ENCODE assay signal across 16 cellular contexts in genomic region chr1:155706101-155706619, GRCh38. TPM values are rescaled to one million over a fixed set of nuclear protein-coding genes. Genes with fewer than 3 reads are reported as not detected.
DNase-seq lines count a peak whose midpoint lies in the region; ATAC-seq and TF ChIP-seq lines count a peak whose summit lies in the region.
"Had no signal": no experiment of that assay in that cellular context is flagged by ENCODE, and none has a peak within 500 bp of the region (broad histone marks: within the 10 kb centered on the region; RNA-seq: fewer than 3 reads in every experiment).

No MANE protein-coding gene starts in this region.

- no peak overlapping the region for H3K4me2 ChIP-seq in PC-3 (ENCODE audit: low read length)
- no peak overlapping the region for H3K4me2 ChIP-seq in osteoblast (ENCODE audit: insufficient read depth, low read length)

- intact Hi-C loops in PC-3 (cut with micrococcal nuclease) (no loop called here), Right ventricle myocardium inferior (cut with DNase I) (no loop called here)

- TF ChIP-seq CTCF in PC-3 (conservative IDR thresholded peaks at IDR 0.05; ENCODE audit: low read depth, low read length) (no peak), osteoblast (IDR thresholded peaks at IDR 0.05; ENCODE audit: extremely low read depth, low read depth, low read length) (no peak)

- peaks cover 3% of the 10 kb centered on the region; the same call in 1 of the 2 replicates for H3K36me3 ChIP-seq in PC-3 (ENCODE audit: low read depth, low read length)
- H3K36me3 ChIP-seq in osteoblast (ENCODE audit: insufficient read depth, low read length): peaks cover 4% of the 10 kb centered on the region

- no peaks in the 10 kb centered on the region for H3F3A ChIP-seq in PC-3 (ENCODE audit: low read length, unreplicated experiment)

- H3K9me3 ChIP-seq in PC-3 (ENCODE audit: low read length) (no peaks in the 10 kb centered on the region), osteoblast (ENCODE audit: low read depth, low read length) (no peaks in the 10 kb centered on the region)

- POLR2A ChIA-PET in PC-3 (lab: Charles Lee; ENCODE audit: unreplicated experiment): no interaction called here

- H3K79me2 ChIP-seq in PC-3 (ENCODE audit: low read length) (peaks cover 81% of the 10 kb centered on the region), osteoblast (ENCODE audit: insufficient read depth, low read length) (peaks cover 70% of the 10 kb centered on the region)

- H2AFZ ChIP-seq in PC-3 (ENCODE audit: low read length) (no peak overlapping the region), osteoblast (ENCODE audit: low read length) (no peak overlapping the region)

- CTCF ChIA-PET in PC-3 (lab: Charles Lee): no interaction called here

- no peaks in the 10 kb centered on the region for H3K27me3 ChIP-seq in PC-3 (ENCODE audit: low read length)
- no peaks in the 10 kb centered on the region for H3K27me3 ChIP-seq in osteoblast (ENCODE audit: insufficient read depth, low read length)

- peak; percentile 89 for ATAC-seq in PC-3
- ATAC-seq in GM19395 (IDR thresholded peaks at IDR 0.05; ENCODE audit: unreplicated experiment): no peak
- no peak for ATAC-seq in Right ventricle myocardium inferior
- ATAC-seq: activated CD8-positive, alpha-beta T cell treated with anti-CD3 and anti-CD28 coated beads for 36 hours; stimulated activated naive CD8-positive, alpha-beta T cell treated with anti-CD3 and anti-CD28 coated beads, Interleukin-15, amount 100 ng/mL, for 72 hours had no signal

- H3K27ac ChIP-seq in PC-3 (ENCODE audit: low read length) (no peak overlapping the region), epithelial cell of prostate (peak overlapping the region; percentile 27), osteoblast (ENCODE audit: low read depth, low read length) (no peak overlapping the region)
- H3K27ac ChIP-seq: C4-2B had no signal

- peaks cover 6% of the 10 kb centered on the region; the same call in 1 of the 2 replicates for H3K4me1 ChIP-seq in PC-3 (ENCODE audit: insufficient read depth, low read length)
- H3K4me1 ChIP-seq in osteoblast (ENCODE audit: insufficient read depth, low read length): peaks cover 6% of the 10 kb centered on the region

- BruUV-seq in PC-3 (replicated peaks; lab: Mats Ljungman, UMichigan): no TSS peak

- H4K20me1 ChIP-seq in PC-3 (ENCODE audit: low read length) (peaks cover 16% of the 10 kb centered on the region), osteoblast (ENCODE audit: insufficient read depth, low read length) (peaks cover 5% of the 10 kb centered on the region)

- H3K9me2 ChIP-seq in PC-3 (replicated peaks; ENCODE audit: low read length): no peaks in the 10 kb centered on the region

- H3K4me3 ChIP-seq in PC-3 (ENCODE audit: low read length) (no peak overlapping the region), osteoblast (ENCODE audit: insufficient read depth, low read length) (no peak overlapping the region)

- DNase-seq in EH (ENCODE audit: low read depth) (peak; percentile 76), PC-3 (peak; percentile 73), epithelial cell of prostate (ENCODE audit: low read depth, low spot score) (no peak), osteoblast (ENCODE audit: insufficient read length, low spot score, missing footprints) (peak; percentile 85), NCI-H446 (lab: John Stamatoyannopoulos, UW) (no peak), Right ventricle myocardium inferior (ENCODE audit: missing footprints) (no peak), NCI-H1694 treated with DMSO at 0.1 percent for 48 hours (lab: John Stamatoyannopoulos, UW) (no peak)
- DNase-seq: activated CD8-positive, alpha-beta T cell treated with anti-CD3 and anti-CD28 coated beads for 36 hours; GDM1; NCI-H1417 treated with DMSO at 0.1 percent for 48 hours; retina; Right ventricle myocardium superior; stimulated activated CD4-positive, alpha-beta T cell treated with anti-CD3 and anti-CD28 coated beads, Interleukin-4, amount 100 ng/mL, for 24 hours; stimulated activated naive CD8-positive, alpha-beta T cell treated with anti-CD3 and anti-CD28 coated beads, Interleukin-15, amount 100 ng/mL, for 72 hours had no signal

- H3K9ac ChIP-seq in PC-3 (ENCODE audit: low read length): no peak overlapping the region

RNA-seq across cellular contexts. Expression of gene DAP3, which starts 17.3 kb away (rescaled TPM):
- 144 and 163 TPM in 2 replicates for total RNA-seq in PC-3 (2014; rRNA removed)
- total RNA-seq in osteoblast: 73.1 and 82.2 TPM in 2 replicates
- 105 TPM for total RNA-seq in Right ventricle myocardium inferior

RNA-seq across cellular contexts. Expression of gene YY1AP1, which starts 17.6 kb away (rescaled TPM):
- total RNA-seq in PC-3 (2014; rRNA removed): 37.6 TPM in 2 replicates
- 54.6 and 75.1 TPM in 2 replicates for total RNA-seq in osteoblast
- 62.6 TPM for total RNA-seq in Right ventricle myocardium inferior

Comparison
In these comparisons a context has a peak if more than half of its experiments do, and no peak if none do; other contexts are left out.
1. DNase-seq: peak in EH (single experiment), PC-3 (single experiment) and osteoblast (single experiment); none in epithelial cell of prostate (single experiment), NCI-H446 (0 of 2), Right ventricle myocardium inferior (single experiment) and NCI-H1694 treated with DMSO at 0.1 percent for 48 hours (single experiment).